17 cellular contexts compared by ENCODE assay signal in genomic region chr2:23622966-23623665, GRCh38.
"Had no signal": no experiment of that assay in that cellular context is flagged by ENCODE, and none has a peak within 500 bp of the region (broad histone marks: within the 10 kb centered on the region; RNA-seq: fewer than 3 reads in every experiment).

No MANE protein-coding gene starts in this region.

- H3K27me3 Mint-ChIP-seq: activated CD8-positive, alpha-beta T cell treated with anti-CD3 and anti-CD28 coated beads for 36 hours; activated naive CD8-positive, alpha-beta T cell; stimulated activated memory B cell treated with anti-CD40 and anti-IgM and Interleukin-4, amounts not matched to agents 10 μg/mL and 1 μg/mL and 100 μg/mL, for 72 hours had no signal

- H3K4me3 ChIP-seq: body of pancreas, colonic mucosa, ovary, thyroid gland had no signal

- H3K27me3 ChIP-seq: body of pancreas, colonic mucosa, ovary, thyroid gland had no signal

- DNase-seq: activated CD4-positive, alpha-beta T cell treated with anti-CD3 and anti-CD28 coated beads for 4 hours; activated CD8-positive, alpha-beta memory T cell treated with anti-CD3 and anti-CD28 coated beads, Interleukin-2, amount 50 U/mL, for 4 hours; activated CD8-positive, alpha-beta T cell treated with anti-CD3 and anti-CD28 coated beads for 36 hours; activated effector memory CD4-positive, alpha-beta T cell treated with anti-CD3 and anti-CD28 coated beads, Interleukin-2, amount 50 U/mL, for 16 hours; activated T-cell treated with anti-CD3 and anti-CD28 coated beads, Interleukin-2, amount 50 U/mL, for 48 hours; amygdala; body of pancreas; caudate nucleus; colonic mucosa; effector CD8-positive, alpha-beta T cell; kidney glomerular epithelial cell; ovary; SW 1271; thyroid gland had no signal

- H3K36me3 ChIP-seq: colonic mucosa, ovary, thyroid gland had no signal

- ATAC-seq: activated CD8-positive, alpha-beta T cell treated with anti-CD3 and anti-CD28 coated beads for 36 hours; body of pancreas; stimulated activated memory B cell treated with anti-CD40 and anti-IgM and Interleukin-4, amounts not matched to agents 10 μg/mL and 1 μg/mL and 100 μg/mL, for 72 hours; WTC11 had no signal

- H3K36me3 Mint-ChIP-seq: WTC11 had no signal

- H3K27ac Mint-ChIP-seq: activated CD8-positive, alpha-beta T cell treated with anti-CD3 and anti-CD28 coated beads for 36 hours; activated naive CD8-positive, alpha-beta T cell; stimulated activated memory B cell treated with anti-CD40 and anti-IgM and Interleukin-4, amounts not matched to agents 10 μg/mL and 1 μg/mL and 100 μg/mL, for 72 hours; WTC11 had no signal

- H3K4me1 ChIP-seq: body of pancreas, colonic mucosa, thyroid gland had no signal

- H3K4me3 Mint-ChIP-seq: activated CD8-positive, alpha-beta T cell treated with anti-CD3 and anti-CD28 coated beads for 36 hours; activated naive CD8-positive, alpha-beta T cell; stimulated activated memory B cell treated with anti-CD40 and anti-IgM and Interleukin-4, amounts not matched to agents 10 μg/mL and 1 μg/mL and 100 μg/mL, for 72 hours; WTC11 had no signal

- H3K27ac ChIP-seq: body of pancreas, colonic mucosa, ovary, thyroid gland had no signal

- H3K9me3 ChIP-seq: body of pancreas, colonic mucosa, ovary, thyroid gland had no signal
